ENCODE assay signal across 10 cellular contexts in genomic region chrX:107630031-107630689, GRCh38. TPM values are rescaled to one million over a fixed set of nuclear protein-coding genes. Genes with fewer than 3 reads are reported as not detected.
A peak's percentile ranks its signal among the peaks of the same experiment; 100 is the strongest.
DNase-seq lines count a peak whose midpoint lies in the region; ATAC-seq and TF ChIP-seq lines count a peak whose summit lies in the region.
"Had no signal": no experiment of that assay in that cellular context is flagged by ENCODE, and none has a peak within 500 bp of the region (broad histone marks: within the 10 kb centered on the region; RNA-seq: fewer than 3 reads in every experiment).

No MANE protein-coding gene starts in this region.

- H3K36me3 ChIP-seq in H7 (replicated peaks; ENCODE audit: control insufficient read depth, insufficient read depth, low read length), result no peaks in the 10 kb centered on the region
- no peaks in the 10 kb centered on the region for H3K36me3 ChIP-seq in kidney epithelial cell (ENCODE audit: control insufficient read depth, insufficient read depth, low read length)

- TF ChIP-seq CTCF in AG09309 (IDR thresholded peaks at IDR 0.05; ENCODE audit: control insufficient read depth, insufficient read depth, low read depth, low read length, missing control alignments) (no peak), kidney epithelial cell (IDR thresholded peaks at IDR 0.05; ENCODE audit: insufficient read depth, low read length, poor library complexity, severe bottlenecking) (no peak)

- POLR2A ChIA-PET in activated CD8-positive, alpha-beta T cell treated with anti-CD3 and anti-CD28 coated beads, Interleukin-2, amount 10 ng/mL, durations not matched to agents 7 days and 5 days (lab: Charles Lee), result interaction anchor here (1.3 to 1.7 kb wide), 3 partner anchors 43 to 100 kb away, joined by 3 to 4 read pairs (median 4); no protein-coding TSS in a partner anchor

- DNase-seq in AG09309 (ENCODE audit: low read depth) (no peak), H7 (no peak), kidney epithelial cell (ENCODE audit: low read depth) (no peak), NOMO-1 (lab: John Stamatoyannopoulos, UW; ENCODE audit: unreplicated experiment in 2 of 2) (no peak), cardiac septum (ENCODE audit: low spot score) (no peak)
- DNase-seq in activated CD8-positive, alpha-beta T cell treated with anti-CD3 and anti-CD28 coated beads, Interleukin-2, amount 10 ng/mL, durations not matched to agents 7 days and 5 days, result no peak
- DNase-seq in stimulated activated CD4-positive, alpha-beta T cell treated with anti-CD3 and anti-CD28 coated beads, Interleukin-4, amount 100 ng/mL, for 1 hour, result no peak
- DNase-seq: activated effector memory CD4-positive, alpha-beta T cell treated with Interleukin-2 at 50 U/mL for 16 hours had no signal

- no peak for ATAC-seq in activated CD8-positive, alpha-beta T cell treated with anti-CD3 and anti-CD28 coated beads, Interleukin-2, amount 10 ng/mL, durations not matched to agents 7 days and 5 days
- ATAC-seq in GM21390 (IDR thresholded peaks at IDR 0.05; ENCODE audit: unreplicated experiment), result no peak
- ATAC-seq: sciatic nerve had no signal

- H3K4me3 ChIP-seq in AG09309 (ENCODE audit: control insufficient read depth, low read depth, low read length) (peak overlapping the region; percentile 72), H7 (ENCODE audit: insufficient read depth, low read depth, low read length) (peak overlapping the region; percentile 81), kidney epithelial cell (ENCODE audit: low read depth, low read length) (peak overlapping the region; percentile 78)

- H3K4me1 Mint-ChIP-seq in activated CD8-positive, alpha-beta T cell treated with anti-CD3 and anti-CD28 coated beads, Interleukin-2, amount 10 ng/mL, durations not matched to agents 7 days and 5 days (ENCODE audit: low read depth), result peaks cover 26% of the 10 kb centered on the region

- H3K27ac Mint-ChIP-seq in activated CD8-positive, alpha-beta T cell treated with anti-CD3 and anti-CD28 coated beads, Interleukin-2, amount 10 ng/mL, durations not matched to agents 7 days and 5 days, result no peak overlapping the region

- intact Hi-C loops in cardiac septum (cut with DNase I), result no loop called here

- H3K27me3 Mint-ChIP-seq in activated CD8-positive, alpha-beta T cell treated with anti-CD3 and anti-CD28 coated beads, Interleukin-2, amount 10 ng/mL, durations not matched to agents 7 days and 5 days (ENCODE audit: low read depth), result no peaks in the 10 kb centered on the region

- peaks cover 6% of the 10 kb centered on the region for H3K36me3 Mint-ChIP-seq in activated CD8-positive, alpha-beta T cell treated with anti-CD3 and anti-CD28 coated beads, Interleukin-2, amount 10 ng/mL, durations not matched to agents 7 days and 5 days (ENCODE audit: low read depth)

- H3K4me3 Mint-ChIP-seq in activated CD8-positive, alpha-beta T cell treated with anti-CD3 and anti-CD28 coated beads, Interleukin-2, amount 10 ng/mL, durations not matched to agents 7 days and 5 days, result peak overlapping the region; percentile 86

- H3K27me3 ChIP-seq in H7 (ENCODE audit: control insufficient read depth, insufficient read depth, low read length) (no peaks in the 10 kb centered on the region), kidney epithelial cell (ENCODE audit: control insufficient read depth, insufficient read depth, low read length) (no peaks in the 10 kb centered on the region)

- H3K9me3 Mint-ChIP-seq in activated CD8-positive, alpha-beta T cell treated with anti-CD3 and anti-CD28 coated beads, Interleukin-2, amount 10 ng/mL, durations not matched to agents 7 days and 5 days (ENCODE audit: insufficient read depth), result no peaks in the 10 kb centered on the region

- CTCF ChIA-PET in activated CD8-positive, alpha-beta T cell treated with anti-CD3 and anti-CD28 coated beads, Interleukin-2, amount 10 ng/mL, durations not matched to agents 7 days and 5 days (lab: Charles Lee), result interaction anchor here (1.0 to 6.0 kb wide), 3 partner anchors 25 to 147 kb away, joined by 3 to 31 read pairs (median 5); partner anchors contain the start of gene NCBP2L

RNA-seq across cellular contexts. Expression of gene PRPS1, which starts 1.9 kb away (rescaled TPM):
- 231 and 248 TPM in 2 replicates for total RNA-seq in H7 (2014; rRNA removed; shearing (Covaris generic))
- total RNA-seq in activated CD8-positive, alpha-beta T cell treated with anti-CD3 and anti-CD28 coated beads, Interleukin-2, amount 10 ng/mL, durations not matched to agents 7 days and 5 days, result 10 to 100 TPM; 69.8 to 71.3 TPM
- total RNA-seq in kidney epithelial cell, result 12.5 and 22.4 TPM in 2 replicates
- total RNA-seq in cardiac septum, result 22.7 TPM
